In genomic region chr4:53376900-53377299, GRCh38 we compare ENCODE assay signal across 8 cellular contexts. TPM values are rescaled to one million over a fixed set of nuclear protein-coding genes. Genes with fewer than 3 reads are reported as not detected.
DNase-seq lines count a peak whose midpoint lies in the region; ATAC-seq and TF ChIP-seq lines count a peak whose summit lies in the region.

No MANE protein-coding gene starts in this region.

- H3K27ac ChIP-seq in ascending aorta: peak overlapping the region; percentile 82 to 84

- TF ChIP-seq CTCF in ascending aorta (IDR thresholded peaks at IDR 0.05): no peak

- peaks cover 2 to 3% of the 10 kb centered on the region in 2 donors for H3K4me1 ChIP-seq in ascending aorta

- peaks cover 7% of the 10 kb centered on the region for H3K27me3 Mint-ChIP-seq in stimulated activated naive CD8-positive, alpha-beta T cell treated with anti-CD3 and anti-CD28 coated beads, Interleukin-15, Interleukin-2, amounts not matched to agents 100 ng/mL and 50 ng/mL, for 24 hours
- H3K27me3 Mint-ChIP-seq in memory B cell: peaks cover 3% of the 10 kb centered on the region

- H3K9me3 ChIP-seq in ascending aorta: no peaks in the 10 kb centered on the region

- H3K4me1 Mint-ChIP-seq in stimulated activated naive CD8-positive, alpha-beta T cell treated with anti-CD3 and anti-CD28 coated beads, Interleukin-15, Interleukin-2, amounts not matched to agents 100 ng/mL and 50 ng/mL, for 24 hours (ENCODE audit: low read depth): peaks cover 38% of the 10 kb centered on the region
- peaks cover 12% of the 10 kb centered on the region for H3K4me1 Mint-ChIP-seq in memory B cell

- peak overlapping the region; percentile 97 for H3K4me3 Mint-ChIP-seq in stimulated activated naive CD8-positive, alpha-beta T cell treated with anti-CD3 and anti-CD28 coated beads, Interleukin-15, Interleukin-2, amounts not matched to agents 100 ng/mL and 50 ng/mL, for 24 hours
- peak overlapping the region; percentile 96 for H3K4me3 Mint-ChIP-seq in memory B cell

- peaks cover 14% of the 10 kb centered on the region for H3K36me3 Mint-ChIP-seq in stimulated activated naive CD8-positive, alpha-beta T cell treated with anti-CD3 and anti-CD28 coated beads, Interleukin-15, Interleukin-2, amounts not matched to agents 100 ng/mL and 50 ng/mL, for 24 hours (ENCODE audit: low read depth)
- peaks cover 4% of the 10 kb centered on the region for H3K36me3 Mint-ChIP-seq in memory B cell

- H3K36me3 ChIP-seq in ascending aorta: no peaks in the 10 kb centered on the region

- H3K9me3 Mint-ChIP-seq in stimulated activated naive CD8-positive, alpha-beta T cell treated with anti-CD3 and anti-CD28 coated beads, Interleukin-15, Interleukin-2, amounts not matched to agents 100 ng/mL and 50 ng/mL, for 24 hours: no peaks in the 10 kb centered on the region
- no peaks in the 10 kb centered on the region for H3K9me3 Mint-ChIP-seq in memory B cell

- peak overlapping the region; percentile 97 for H3K27ac Mint-ChIP-seq in stimulated activated naive CD8-positive, alpha-beta T cell treated with anti-CD3 and anti-CD28 coated beads, Interleukin-15, Interleukin-2, amounts not matched to agents 100 ng/mL and 50 ng/mL, for 24 hours
- H3K27ac Mint-ChIP-seq in memory B cell: peak overlapping the region; percentile 96

- peak overlapping the region; percentile 66 to 78 for H3K4me3 ChIP-seq in ascending aorta

- H3K27me3 ChIP-seq in ascending aorta: no peaks in the 10 kb centered on the region

- intact Hi-C loops in ascending aorta (cut with DNase I): loop anchor here (1.0 to 10.0 kb wide), 5 partner anchors 11 to 365 kb away; partner anchors contain the start of gene SCFD2

- no peak for DNase-seq in stimulated activated naive CD8-positive, alpha-beta T cell treated with anti-CD3 and anti-CD28 coated beads, Interleukin-15, Interleukin-2, amounts not matched to agents 100 U/mL and 50 U/mL, for 24 hours
- DNase-seq in ascending aorta (ENCODE audit: low spot score in 2 of 2) (no peak), memory B cell (ENCODE audit: low spot score in 2 of 2) (no peak)

- ATAC-seq in stimulated activated naive CD8-positive, alpha-beta T cell treated with anti-CD3 and anti-CD28 coated beads, Interleukin-15, Interleukin-2, amounts not matched to agents 100 U/mL and 50 U/mL, for 24 hours: no peak
- ATAC-seq in memory B cell (ENCODE audit: low read depth) (no peak), HG03108 (IDR thresholded peaks at IDR 0.05; ENCODE audit: unreplicated experiment) (no peak), HG02678 (IDR thresholded peaks at IDR 0.05; ENCODE audit: unreplicated experiment) (no peak), HG02870 (IDR thresholded peaks at IDR 0.05; ENCODE audit: unreplicated experiment) (no peak)
- no peak for ATAC-seq in activated CD4-positive, CD25-positive, alpha-beta regulatory T cell treated with anti-CD3 and anti-CD28 coated beads, Interleukin-2, amount 50 U/mL, for 24 hours

RNA-seq across cellular contexts. Expression of gene FIP1L1, which starts 0.5 kb away (rescaled TPM):
- 20.4 TPM for total RNA-seq in ascending aorta

RNA-seq across cellular contexts. Expression of gene SCFD2, which starts 11.0 kb away (rescaled TPM):
- 22.8 TPM for total RNA-seq in ascending aorta
